ENCODE assay signal across 18 cellular contexts in the genomic region with DNA sequence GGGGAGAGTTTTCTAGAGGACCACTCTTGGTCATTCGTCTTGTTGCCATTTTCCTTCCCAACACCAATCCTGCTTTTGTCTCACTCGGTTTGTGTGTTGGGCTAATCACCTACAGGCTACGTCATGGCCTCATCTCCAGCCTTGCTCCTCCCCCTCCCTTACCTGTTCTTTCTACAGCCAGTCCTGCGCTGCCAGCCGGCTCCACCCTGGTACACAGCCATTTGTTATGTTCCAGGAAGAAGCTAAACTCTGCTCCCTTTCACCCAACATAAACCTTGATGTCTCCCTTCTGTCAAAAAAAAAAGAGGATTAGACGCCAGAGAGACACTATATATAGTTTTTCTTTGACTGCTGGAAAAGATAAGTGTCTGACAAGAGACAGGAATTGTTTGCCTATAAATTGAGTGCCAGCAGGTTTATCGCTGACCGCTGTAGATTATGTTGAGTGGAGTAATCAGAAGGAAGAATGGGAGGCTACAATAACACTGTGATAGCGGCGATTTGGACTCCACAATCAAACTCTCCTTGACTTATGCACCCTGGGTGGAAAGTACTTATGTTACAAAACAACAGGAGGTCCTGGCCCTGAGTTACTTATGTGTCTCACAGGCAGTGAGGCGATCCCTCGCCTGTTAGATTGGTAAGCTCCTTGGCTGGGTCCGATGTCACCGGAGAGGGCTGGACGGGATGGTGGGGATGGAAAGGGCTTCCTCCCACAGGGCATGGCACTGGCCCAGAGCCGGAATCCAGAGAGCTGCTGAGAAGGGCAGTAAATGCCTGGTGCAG.
DNase-seq lines count a peak whose midpoint lies in the region; ATAC-seq, FAIRE-seq and TF ChIP-seq lines count a peak whose summit lies in the region.
"Had no signal": no experiment of that assay in that cellular context is flagged by ENCODE, and none has a peak within 500 bp of the region (broad histone marks: within the 10 kb centered on the region; RNA-seq: fewer than 3 reads in every experiment).

No MANE protein-coding gene starts in this region.

- WGBS in liver: 78% methylated on average over 16 of the region's 16 CpGs
- 75% methylated on average over 16 of the region's 16 CpGs for WGBS in HepG2 (ENCODE audit: low lambda C conversion rate)

- no peaks in the 10 kb centered on the region for H3K9me3 ChIP-seq in liver (ENCODE audit: control insufficient read depth in 4 of 4, low read length in 3 of 4)
- H3K9me3 ChIP-seq in HepG2 (ENCODE audit: low read length): no peaks in the 10 kb centered on the region
- no peaks in the 10 kb centered on the region for H3K9me3 ChIP-seq in left lung
- H3K9me3 ChIP-seq in uterus: no peaks in the 10 kb centered on the region

- in situ Hi-C loops in HepG2 (cut with HindIII; ENCODE audit: extremely low pct_ligation_motif_present, low pct_unique_long_range_greater_than_20kb): no loop called here

- no peaks in the 10 kb centered on the region for H4K20me1 ChIP-seq in HepG2 (ENCODE audit: insufficient read depth, low read length)

- H3K27me3 ChIP-seq in liver (ENCODE audit: control insufficient read depth in 4 of 4, insufficient read depth in 4 of 4, low read length in 3 of 4): no peaks in the 10 kb centered on the region
- no peaks in the 10 kb centered on the region for H3K27me3 ChIP-seq in HepG2 (ENCODE audit: control insufficient read depth in 1 of 2, insufficient read depth in 2 of 2, low read length in 2 of 2)
- H3K27me3 ChIP-seq in left lung: no peaks in the 10 kb centered on the region
- H3K27me3 ChIP-seq in uterus: no peaks in the 10 kb centered on the region

- no peak overlapping the region for H3K4me3 ChIP-seq in liver (ENCODE audit: low read depth in 1 of 3, low read length in 3 of 3)
- H3K4me3 ChIP-seq in HepG2 (replicated peaks in 1 of 3; ENCODE audit: insufficient read depth in 1 of 3, low read depth in 2 of 3, low read length in 3 of 3): no peak overlapping the region
- no peak overlapping the region for H3K4me3 ChIP-seq in left lung
- H3K4me3 ChIP-seq in uterus: no peak overlapping the region

- no peak overlapping the region for H2AFZ ChIP-seq in HepG2 (ENCODE audit: low read length)

- no peaks in the 10 kb centered on the region for H3K79me2 ChIP-seq in HepG2 (ENCODE audit: insufficient read depth, low read length)

- TF ChIP-seq POLR2A in HepG2 (IDR thresholded peaks at IDR 0.05; ENCODE audit: insufficient read depth in 1 of 2, low read depth in 2 of 2, low read length in 2 of 2) (no peak), uterus (IDR thresholded peaks at IDR 0.05) (no peak)

- FAIRE-seq in HepG2 (lab: Jason Lieb, UNC): no peak
- FAIRE-seq: colon, G401.6, HTR-8/SVneo had no signal

- no peak for TF ChIP-seq EP300 in HepG2 (IDR thresholded peaks at IDR 0.05; ENCODE audit: low read depth in 2 of 2, low read length in 2 of 2)
- no peak for TF ChIP-seq EP300 in HepG2 (CRISPR knock-in tag; IDR thresholded peaks at IDR 0.05; ENCODE audit: borderline replicate concordance)

- ATAC-seq in HepG2 (no peak), left lung (peak; percentile 64), GM21528 (IDR thresholded peaks at IDR 0.05; ENCODE audit: low FRiP score, unreplicated experiment) (no peak)
- ATAC-seq: CD8-positive, alpha-beta T cell; naive thymus-derived CD8-positive, alpha-beta T cell; stimulated activated memory B cell treated with anti-CD40 and anti-IgM and Interleukin-4, amounts not matched to agents 10 μg/mL and 1 μg/mL and 100 μg/mL, for 72 hours had no signal

- TF ChIP-seq RAD21 in liver (IDR thresholded peaks at IDR 0.05) (peak in 1 of 2 donors; percentile 15), HepG2 (CRISPR knock-in tag; IDR thresholded peaks at IDR 0.05) (no peak)

- intact Hi-C loops in HepG2 (cut with micrococcal nuclease; ENCODE audit: unreplicated experiment) (no loop called here), left lung (cut with DNase I) (no loop called here), uterus (cut with DNase I; ENCODE audit: low total_unique reads) (no loop called here)

- H3K9ac ChIP-seq in liver (ENCODE audit: low read depth in 1 of 2, low read length in 2 of 2): no peak overlapping the region
- no peak overlapping the region for H3K9ac ChIP-seq in HepG2 (ENCODE audit: insufficient read depth, low read depth, low read length)

- CTCF ChIA-PET in HepG2 (lab: Yijun Ruan, JAX; ENCODE audit: low intra/inter-chr PET ratio, low total read pairs): no interaction called here

- H3K4me1 ChIP-seq in liver (ENCODE audit: control insufficient read depth in 4 of 4, insufficient read depth in 4 of 4, low read length in 3 of 4) (no peaks in the 10 kb centered on the region), HepG2 (ENCODE audit: insufficient read depth, low read length) (peaks cover 43% of the 10 kb centered on the region), left lung (no peaks in the 10 kb centered on the region), uterus (no peaks in the 10 kb centered on the region)

- H3K36me3 ChIP-seq in liver (ENCODE audit: control insufficient read depth in 4 of 4, insufficient read depth in 3 of 4, low read depth in 1 of 4, low read length in 3 of 4) (no peaks in the 10 kb centered on the region), HepG2 (replicated peaks in 1 of 2; ENCODE audit: control insufficient read depth in 1 of 2, insufficient read depth in 2 of 2, low read length in 2 of 2) (no peaks in the 10 kb centered on the region), left lung (no peaks in the 10 kb centered on the region), uterus (no peaks in the 10 kb centered on the region)

- TF ChIP-seq CTCF in liver (IDR thresholded peaks at IDR 0.05; ENCODE audit: low read depth, low read length, missing input control) (no peak), HepG2 (CRISPR knock-in tag; IDR thresholded peaks at IDR 0.05) (no peak), VCaP (conservative IDR thresholded peaks at IDR 0.05) (no peak), left lung (IDR thresholded peaks at IDR 0.05) (no peak), uterus (IDR thresholded peaks at IDR 0.05) (no peak)

- POLR2A ChIA-PET in HepG2 (lab: Yijun Ruan, JAX): no interaction called here

- H3K27ac ChIP-seq in liver (ENCODE audit: low read depth in 1 of 2, low read length in 2 of 2) (peak overlapping the region in 1 of 2 donors; percentile 30), HepG2 (ENCODE audit: extremely low read length, insufficient read depth, low read length) (no peak overlapping the region), VCaP (peak overlapping the region; percentile 18; the same call in 1 of the 2 replicates), left lung (no peak overlapping the region), uterus (no peak overlapping the region)

- H3K4me2 ChIP-seq in HepG2 (ENCODE audit: low read depth, low read length): no peak overlapping the region

- DNase-seq in HepG2 (ENCODE audit: low spot score) (no peak), left lung (no peak), amygdala (lab: John Stamatoyannopoulos, UW) (no peak), uterus (no peak), NK-92 (lab: John Stamatoyannopoulos, UW; ENCODE audit: unreplicated experiment) (no peak)
- DNase-seq: ACHN; activated CD4-positive, alpha-beta T cell treated with anti-CD3 and anti-CD28 coated beads for 4 hours; CD8-positive, alpha-beta T cell; naive thymus-derived CD8-positive, alpha-beta T cell; NCI-H526; T-helper 1 cell had no signal

- BruUV-seq in HepG2 (replicated peaks; lab: Mats Ljungman, UMichigan): no TSS peak

TF ChIP-seq in liver, 16 proteins besides CTCF, POLR2A, EP300 and RAD21:
- TF ChIP-seq NR2F2 (IDR thresholded peaks at IDR 0.05): peak; percentile 75
- no peak for TF ChIP-seq ZBTB33 (IDR thresholded peaks at IDR 0.05)
- no peak for TF ChIP-seq EGR1 (IDR thresholded peaks at IDR 0.05; ENCODE audit: low read depth in 2 of 2)
- no peak for TF ChIP-seq YY1 (IDR thresholded peaks at IDR 0.05)

TF ChIP-seq in HepG2, 621 proteins besides CTCF, POLR2A, EP300 and RAD21:
- TF ChIP-seq ZNF12 (CRISPR knock-in tag; IDR thresholded peaks at IDR 0.05): no peak
- no peak for TF ChIP-seq ZFP36L1 (CRISPR knock-in tag; IDR thresholded peaks at IDR 0.05)
- TF ChIP-seq ZNF724P (CRISPR knock-in tag; IDR thresholded peaks at IDR 0.05; ENCODE audit: borderline replicate concordance): no peak
- TF ChIP-seq HOXA5 (CRISPR knock-in tag; IDR thresholded peaks at IDR 0.05): no peak
- TF ChIP-seq MTA3 (CRISPR knock-in tag; IDR thresholded peaks at IDR 0.05): no peak
- no peak for TF ChIP-seq ZNF670 (CRISPR knock-in tag; IDR thresholded peaks at IDR 0.05; ENCODE audit: borderline replicate concordance)
- TF ChIP-seq, protein P1, sequence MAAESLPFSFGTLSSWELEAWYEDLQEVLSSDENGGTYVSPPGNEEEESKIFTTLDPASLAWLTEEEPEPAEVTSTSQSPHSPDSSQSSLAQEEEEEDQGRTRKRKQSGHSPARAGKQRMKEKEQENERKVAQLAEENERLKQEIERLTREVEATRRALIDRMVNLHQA (CRISPR knock-in tag; IDR thresholded peaks at IDR 0.05): no peak
- no peak for TF ChIP-seq DMAP1 (CRISPR knock-in tag; IDR thresholded peaks at IDR 0.05)
- no peak for TF ChIP-seq ZC3H13 (CRISPR knock-in tag; IDR thresholded peaks at IDR 0.05)
- no peak for TF ChIP-seq ZNF879 (CRISPR knock-in tag; IDR thresholded peaks at IDR 0.05)
- no peak for TF ChIP-seq ZFAT (CRISPR knock-in tag; conservative IDR thresholded peaks at IDR 0.05)
- TF ChIP-seq ZNF552 (CRISPR knock-in tag; IDR thresholded peaks at IDR 0.05; ENCODE audit: borderline replicate concordance): no peak
- no peak for TF ChIP-seq ZNF24 (IDR thresholded peaks at IDR 0.05)
- TF ChIP-seq ZMYM4 (CRISPR knock-in tag; IDR thresholded peaks at IDR 0.05): no peak
- TF ChIP-seq ZNF121 (CRISPR knock-in tag; IDR thresholded peaks at IDR 0.05): no peak
- no peak for TF ChIP-seq SAFB2 (CRISPR knock-in tag; IDR thresholded peaks at IDR 0.05; ENCODE audit: borderline replicate concordance, low read depth)
- no peak for TF ChIP-seq KMT2A (CRISPR knock-in tag; IDR thresholded peaks at IDR 0.05)
- TF ChIP-seq, protein P2, sequence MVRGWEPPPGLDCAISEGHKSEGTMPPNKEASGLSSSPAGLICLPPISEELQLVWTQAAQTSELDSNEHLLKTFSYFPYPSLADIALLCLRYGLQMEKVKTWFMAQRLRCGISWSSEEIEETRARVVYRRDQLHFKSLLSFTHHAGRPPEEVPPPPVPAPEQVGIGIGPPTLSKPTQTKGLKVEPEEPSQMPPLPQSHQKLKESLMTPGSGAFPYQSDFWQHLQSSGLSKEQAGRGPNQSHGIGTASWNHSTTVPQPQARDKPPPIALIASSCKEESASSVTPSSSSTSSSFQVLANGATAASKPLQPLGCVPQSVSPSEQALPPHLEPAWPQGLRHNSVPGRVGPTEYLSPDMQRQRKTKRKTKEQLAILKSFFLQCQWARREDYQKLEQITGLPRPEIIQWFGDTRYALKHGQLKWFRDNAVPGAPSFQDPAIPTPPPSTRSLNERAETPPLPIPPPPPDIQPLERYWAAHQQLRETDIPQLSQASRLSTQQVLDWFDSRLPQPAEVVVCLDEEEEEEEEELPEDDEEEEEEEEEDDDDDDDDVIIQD (CRISPR knock-in tag; IDR thresholded peaks at IDR 0.05; ENCODE audit: low read depth): no peak
